In genomic region chr15:77135181-77135580, GRCh38 we compare ENCODE assay signal across 29 cellular contexts.
"Had no signal": no experiment of that assay in that cellular context is flagged by ENCODE, and none has a peak within 500 bp of the region (broad histone marks: within the 10 kb centered on the region; RNA-seq: fewer than 3 reads in every experiment).

No MANE protein-coding gene starts in this region.

- H3K36me3 ChIP-seq: thyroid gland, uterus had no signal

- H3K4me1 Mint-ChIP-seq: stimulated activated effector memory CD8-positive, alpha-beta T cell treated with anti-CD3 and anti-CD28 coated beads, Interleukin-12 subunit alpha, Interleukin-12 subunit beta, amount 100 ng/mL, for 72 hours; stimulated activated memory B cell treated with anti-CD40 and anti-IgM and Interleukin-4, amounts not matched to agents 10 μg/mL and 1 μg/mL and 100 μg/mL, for 72 hours; stimulated activated naive CD8-positive, alpha-beta T cell treated with anti-CD3 and anti-CD28 coated beads, Interleukin-15, amount 100 ng/mL, for 72 hours had no signal

- H3K4me1 ChIP-seq: stomach, suprapubic skin, testis, thyroid gland, tibial artery, tibial nerve, upper lobe of left lung, upper lobe of right lung, uterus had no signal

- H3K27ac Mint-ChIP-seq: stimulated activated effector memory CD8-positive, alpha-beta T cell treated with anti-CD3 and anti-CD28 coated beads, Interleukin-12 subunit alpha, Interleukin-12 subunit beta, amount 100 ng/mL, for 72 hours; stimulated activated memory B cell treated with anti-CD40 and anti-IgM and Interleukin-4, amounts not matched to agents 10 μg/mL and 1 μg/mL and 100 μg/mL, for 72 hours; stimulated activated naive B cell treated with anti-CD40 and anti-IgM and Interleukin-4, amounts not matched to agents 10 μg/mL and 1 μg/mL and 100 μg/mL, for 72 hours; stimulated activated naive CD8-positive, alpha-beta T cell treated with anti-CD3 and anti-CD28 coated beads, Interleukin-15, Interleukin-2, amounts not matched to agents 100 ng/mL and 50 ng/mL, for 24 hours; type B pancreatic cell had no signal

- H3K27me3 ChIP-seq: stomach, suprapubic skin, testis, thyroid gland, tibial artery, tibial nerve, transverse colon, upper lobe of left lung, upper lobe of right lung, uterus, vagina had no signal

- H3K27ac ChIP-seq: stomach, suprapubic skin, testis, thoracic aorta, thyroid gland, tibial artery, tibial nerve, transverse colon, upper lobe of left lung, upper lobe of right lung, uterus, vagina had no signal

- DNase-seq: stimulated activated CD4-positive, alpha-beta T cell treated with anti-CD3 and anti-CD28 coated beads, Interleukin-2, amount 100 ng/mL, for 48 hours; stimulated activated CD4-positive, alpha-beta T cell treated with anti-CD3 and anti-CD28 coated beads, Interleukin-4, amount 100 ng/mL, for 1 hour; stimulated activated CD4-positive, alpha-beta T cell treated with anti-CD3 and anti-CD28 coated beads, Interleukin-4, amount 100 ng/mL, for 24 hours; stimulated activated CD4-positive, alpha-beta T cell treated with anti-CD3 and anti-CD28 coated beads, Interleukin-4, amount 100 ng/mL, for 4 hours; stimulated activated CD8-positive, alpha-beta memory T cell treated with anti-CD3 and anti-CD28 coated beads, Interleukin-4, amount 100 ng/mL, for 48 hours; stimulated activated naive B cell treated with anti-CD40 and anti-IgM and Interleukin-4, amounts not matched to agents 10 μg/mL and 1 μg/mL and 100 μg/mL, for 72 hours; stimulated activated naive CD4-positive, alpha-beta T cell; stimulated activated naive CD4-positive, alpha-beta T cell treated with Interleukin-2 at 50 U/mL for 16 hours; stimulated activated naive CD8-positive, alpha-beta T cell treated with anti-CD3 and anti-CD28 coated beads, Interleukin-15, amount 100 ng/mL, for 72 hours; stimulated activated naive CD8-positive, alpha-beta T cell treated with anti-CD3 and anti-CD28 coated beads, Interleukin-15, Interleukin-2, amounts not matched to agents 100 U/mL and 50 U/mL, for 24 hours; stomach; substantia nigra; testis; thyroid gland; tibial artery; transverse colon; trophoblast cell; upper lobe of left lung; upper lobe of right lung; uterus had no signal

- H3K4me3 ChIP-seq: stomach, suprapubic skin, testis, thoracic aorta, thyroid gland, tibial artery, tibial nerve, transverse colon, upper lobe of left lung, upper lobe of right lung, uterus, vagina had no signal

- H3K4me3 Mint-ChIP-seq: stimulated activated effector memory CD8-positive, alpha-beta T cell treated with anti-CD3 and anti-CD28 coated beads, Interleukin-12 subunit alpha, Interleukin-12 subunit beta, amount 100 ng/mL, for 72 hours; stimulated activated memory B cell treated with anti-CD40 and anti-IgM and Interleukin-4, amounts not matched to agents 10 μg/mL and 1 μg/mL and 100 μg/mL, for 72 hours; stimulated activated naive B cell treated with anti-CD40 and anti-IgM and Interleukin-4, amounts not matched to agents 10 μg/mL and 1 μg/mL and 100 μg/mL, for 72 hours; stimulated activated naive CD8-positive, alpha-beta T cell treated with anti-CD3 and anti-CD28 coated beads, Interleukin-15, amount 100 ng/mL, for 72 hours; stimulated activated naive CD8-positive, alpha-beta T cell treated with anti-CD3 and anti-CD28 coated beads, Interleukin-15, Interleukin-2, amounts not matched to agents 100 ng/mL and 50 ng/mL, for 24 hours; type B pancreatic cell had no signal

- H3K9me3 Mint-ChIP-seq: stimulated activated effector memory CD8-positive, alpha-beta T cell treated with anti-CD3 and anti-CD28 coated beads, Interleukin-12 subunit alpha, Interleukin-12 subunit beta, amount 100 ng/mL, for 72 hours; stimulated activated naive CD8-positive, alpha-beta T cell treated with anti-CD3 and anti-CD28 coated beads, Interleukin-15, Interleukin-2, amounts not matched to agents 100 ng/mL and 50 ng/mL, for 24 hours had no signal

- H3K9me3 ChIP-seq: suprapubic skin, testis, thoracic aorta, thyroid gland, tibial artery, uterus, vagina had no signal

- H3K27me3 Mint-ChIP-seq: stimulated activated memory B cell treated with anti-CD40 and anti-IgM and Interleukin-4, amounts not matched to agents 10 μg/mL and 1 μg/mL and 100 μg/mL, for 72 hours; stimulated activated naive B cell treated with anti-CD40 and anti-IgM and Interleukin-4, amounts not matched to agents 10 μg/mL and 1 μg/mL and 100 μg/mL, for 72 hours; stimulated activated naive CD8-positive, alpha-beta T cell treated with anti-CD3 and anti-CD28 coated beads, Interleukin-15, amount 100 ng/mL, for 72 hours; stimulated activated naive CD8-positive, alpha-beta T cell treated with anti-CD3 and anti-CD28 coated beads, Interleukin-15, Interleukin-2, amounts not matched to agents 100 ng/mL and 50 ng/mL, for 24 hours; type B pancreatic cell had no signal

- ATAC-seq: stimulated activated effector memory CD8-positive, alpha-beta T cell treated with anti-CD3 and anti-CD28 coated beads, Interleukin-12 subunit alpha, Interleukin-12 subunit beta, amount 100 ng/mL, for 72 hours; stimulated activated memory B cell treated with anti-CD40 and anti-IgM and Interleukin-4, amounts not matched to agents 10 μg/mL and 1 μg/mL and 100 μg/mL, for 72 hours; stimulated activated naive B cell treated with anti-CD40 and anti-IgM and Interleukin-4, amounts not matched to agents 10 μg/mL and 1 μg/mL and 100 μg/mL, for 72 hours; stimulated activated naive CD8-positive, alpha-beta T cell treated with anti-CD3 and anti-CD28 coated beads, Interleukin-15, amount 100 ng/mL, for 72 hours; stimulated activated naive CD8-positive, alpha-beta T cell treated with anti-CD3 and anti-CD28 coated beads, Interleukin-15, Interleukin-2, amounts not matched to agents 100 U/mL and 50 U/mL, for 24 hours; upper lobe of right lung had no signal

- FAIRE-seq: urothelium cell line had no signal
